21 cellular contexts compared by ENCODE assay signal in genomic region chr20:15318682-15319081, GRCh38.
DNase-seq lines count a peak whose midpoint lies in the region; ATAC-seq, FAIRE-seq and TF ChIP-seq lines count a peak whose summit lies in the region.
"Had no signal": no experiment of that assay in that cellular context is flagged by ENCODE, and none has a peak within 500 bp of the region (broad histone marks: within the 10 kb centered on the region; RNA-seq: fewer than 3 reads in every experiment).

No MANE protein-coding gene starts in this region.

- CTCF ChIA-PET in A549 (lab: Yijun Ruan, JAX): no interaction called here

- FAIRE-seq in A549 (lab: Jason Lieb, UNC) (peak; percentile 83), HTR-8/SVneo (lab: Jason Lieb, UNC) (no peak)

- DNase-seq in A549 (ENCODE audit: low read depth in 1 of 2, low spot score in 1 of 2): no peak
- no peak for DNase-seq in BE2C
- no peak for DNase-seq in activated CD4-positive, alpha-beta T cell treated with anti-CD3 and anti-CD28 coated beads, Interleukin-2, amount 10 ng/mL, durations not matched to agents 24 days and 14 days
- no peak for DNase-seq in HTR-8/SVneo (ENCODE audit: insufficient read length, low spot score)
- DNase-seq: activated CD4-positive, CD25-positive, alpha-beta regulatory T cell treated with anti-CD3 and anti-CD28 coated beads, Interleukin-2, amount 50 U/mL, for 72 hours; amygdala; DMS 273 treated with DMSO at 0.1 percent for 48 hours; GDM1; NCI-H1436; NCI-H2227 treated with DMSO at 0.1 percent for 48 hours; Peyer's patch; T1000 had no signal

- TF ChIP-seq CTCF in A549 (IDR thresholded peaks at IDR 0.05): no peak
- no peak for TF ChIP-seq CTCF in BE2C (IDR thresholded peaks at IDR 0.05; ENCODE audit: low read depth, low read length)

- TF ChIP-seq RAD21 in A549 (conservative IDR thresholded peaks at IDR 0.05 in 1 of 2, IDR thresholded peaks at IDR 0.05 in 1 of 2): no peak

- H3K4me1 ChIP-seq in A549 (no peaks in the 10 kb centered on the region), BE2C (no peaks in the 10 kb centered on the region; the same call in 1 of the 2 replicates)
- H3K4me1 ChIP-seq: neural progenitor cell, Peyer's patch had no signal

- POLR2A ChIA-PET in A549 (lab: Yijun Ruan, JAX): no interaction called here

- TF ChIP-seq EP300 in A549 (IDR thresholded peaks at IDR 0.05): no peak

- no peak overlapping the region for H3K4me3 Mint-ChIP-seq in activated CD4-positive, alpha-beta T cell treated with anti-CD3 and anti-CD28 coated beads, Interleukin-2, amount 10 ng/mL, durations not matched to agents 24 days and 14 days
- H3K4me3 Mint-ChIP-seq: central memory CD8-positive, alpha-beta T cell; neural progenitor cell had no signal

- H3K36me3 Mint-ChIP-seq in activated CD4-positive, alpha-beta T cell treated with anti-CD3 and anti-CD28 coated beads, Interleukin-2, amount 10 ng/mL, durations not matched to agents 24 days and 14 days (ENCODE audit: low read depth): no peaks in the 10 kb centered on the region
- H3K36me3 Mint-ChIP-seq: neural progenitor cell had no signal

- no peak for TF ChIP-seq POLR2A in A549 (IDR thresholded peaks at IDR 0.05; ENCODE audit: low read length)

- H3K9me3 ChIP-seq in A549 (no peaks in the 10 kb centered on the region), BE2C (no peaks in the 10 kb centered on the region)
- H3K9me3 ChIP-seq: Peyer's patch had no signal

- H3K27me3 Mint-ChIP-seq in activated CD4-positive, alpha-beta T cell treated with anti-CD3 and anti-CD28 coated beads, Interleukin-2, amount 10 ng/mL, durations not matched to agents 24 days and 14 days: no peaks in the 10 kb centered on the region
- H3K27me3 Mint-ChIP-seq: central memory CD8-positive, alpha-beta T cell had no signal

- no peak overlapping the region for H3K4me3 ChIP-seq in A549
- H3K4me3 ChIP-seq in BE2C (ENCODE audit: low read depth, low read length): no peak overlapping the region
- H3K4me3 ChIP-seq: neural progenitor cell, Peyer's patch had no signal

- no peaks in the 10 kb centered on the region for H3K36me3 ChIP-seq in BE2C
- H3K36me3 ChIP-seq: BLaER1 treated with 17β-estradiol and CSF1 and Interleukin-3, amounts not matched to agents 10 nM and 100 nM; neural progenitor cell; Peyer's patch had no signal

- no peaks in the 10 kb centered on the region for H3K4me1 Mint-ChIP-seq in activated CD4-positive, alpha-beta T cell treated with anti-CD3 and anti-CD28 coated beads, Interleukin-2, amount 10 ng/mL, durations not matched to agents 24 days and 14 days
- H3K4me1 Mint-ChIP-seq: central memory CD8-positive, alpha-beta T cell; neural progenitor cell had no signal

- no peak for ATAC-seq in A549
- ATAC-seq in GM18907 (IDR thresholded peaks at IDR 0.05; ENCODE audit: unreplicated experiment): peak; percentile 48
- ATAC-seq in HG02678 (IDR thresholded peaks at IDR 0.05; ENCODE audit: unreplicated experiment): peak; percentile 31
- peak; percentile 29 for ATAC-seq in HG03565 (IDR thresholded peaks at IDR 0.05; ENCODE audit: unreplicated experiment)
- no peak for ATAC-seq in GM21528 (IDR thresholded peaks at IDR 0.05; ENCODE audit: low FRiP score, unreplicated experiment)
- ATAC-seq: left lobe of liver, SK-N-SH treated with all-trans-retinoic acid at 6 μM for 48 hours had no signal

- no peak overlapping the region for H3K27ac Mint-ChIP-seq in activated CD4-positive, alpha-beta T cell treated with anti-CD3 and anti-CD28 coated beads, Interleukin-2, amount 10 ng/mL, durations not matched to agents 24 days and 14 days
- H3K27ac Mint-ChIP-seq: neural progenitor cell had no signal

- intact Hi-C loops in activated CD4-positive, alpha-beta T cell treated with anti-CD3 and anti-CD28 coated beads, Interleukin-2, amount 10 ng/mL, durations not matched to agents 24 days and 14 days (cut with micrococcal nuclease): no loop called here

- no peak overlapping the region for H3K4me2 ChIP-seq in A549
- H3K4me2 ChIP-seq: neural progenitor cell had no signal

- no peaks in the 10 kb centered on the region for H3K27me3 ChIP-seq in BE2C
- H3K27me3 ChIP-seq: BLaER1 treated with 17β-estradiol and CSF1 and Interleukin-3, amounts not matched to agents 10 nM and 100 nM; neural progenitor cell; Peyer's patch had no signal

- H3K27ac ChIP-seq in A549: no peak overlapping the region
- H3K27ac ChIP-seq: neural progenitor cell, Peyer's patch had no signal

- H3K9me3 Mint-ChIP-seq in activated CD4-positive, alpha-beta T cell treated with anti-CD3 and anti-CD28 coated beads, Interleukin-2, amount 10 ng/mL, durations not matched to agents 24 days and 14 days: no peaks in the 10 kb centered on the region

TF ChIP-seq in A549, 52 proteins besides CTCF, POLR2A, EP300 and RAD21:
- TF ChIP-seq HOXB13 (CRISPR knock-in tag; IDR thresholded peaks at IDR 0.05; ENCODE audit: low read depth) (no peak), MAZ (IDR thresholded peaks at IDR 0.05; ENCODE audit: borderline replicate concordance, low read depth, low read length) (no peak), BCL3 (IDR thresholded peaks at IDR 0.05) (no peak), SMC3 (IDR thresholded peaks at IDR 0.05) (no peak), KDM5A (IDR thresholded peaks at IDR 0.05) (no peak), TFCP2L1 (CRISPR knock-in tag; IDR thresholded peaks at IDR 0.05) (no peak), PHF8 (IDR thresholded peaks at IDR 0.05; ENCODE audit: borderline replicate concordance, low read depth) (no peak), ZFP36 (IDR thresholded peaks at IDR 0.05; ENCODE audit: borderline replicate concordance, partially characterized antibody) (no peak), FOXS1 (CRISPR knock-in tag; IDR thresholded peaks at IDR 0.05) (no peak), SREBF2 (IDR thresholded peaks at IDR 0.05) (no peak), FOSB (CRISPR knock-in tag; IDR thresholded peaks at IDR 0.05) (no peak), POLR2AphosphoS2 (conservative IDR thresholded peaks at IDR 0.05; ENCODE audit: low read length) (no peak), FOSL2 (IDR thresholded peaks at IDR 0.05) (no peak), FOSL2 (CRISPR knock-in tag; IDR thresholded peaks at IDR 0.05) (no peak), PBX3 (IDR thresholded peaks at IDR 0.05) (no peak), GATA3 (IDR thresholded peaks at IDR 0.05; ENCODE audit: borderline replicate concordance) (no peak)

Comparison
In these comparisons a context has a peak if more than half of its experiments do, and no peak if none do; other contexts are left out.
1. ATAC-seq: peak in GM18907 (single experiment), HG02678 (single experiment) and HG03565 (single experiment); none in A549 (0 of 2) and GM21528 (single experiment).